In the genomic region with DNA sequence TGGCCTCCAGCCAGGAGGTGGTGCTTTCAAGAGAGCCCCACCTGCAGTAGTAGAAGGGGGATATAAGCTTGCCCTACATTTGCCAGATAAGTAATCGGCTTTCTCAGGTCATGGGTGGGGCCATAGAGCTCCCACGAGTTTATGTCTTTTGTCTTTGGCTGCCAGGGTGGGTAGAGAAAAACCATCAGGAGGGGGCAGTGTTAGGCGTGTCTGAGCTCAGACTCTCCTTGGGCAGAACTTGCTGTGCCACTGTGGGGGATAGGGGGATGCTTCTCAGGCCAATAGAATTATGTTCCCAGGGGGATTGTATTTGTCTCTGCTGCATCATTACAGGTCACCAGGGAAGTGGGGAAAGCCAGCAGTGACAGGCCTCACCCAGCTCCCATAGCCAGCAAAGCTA, we compare ENCODE assay signal across 19 cellular contexts.
"Had no signal": no experiment of that assay in that cellular context is flagged by ENCODE, and none has a peak within 500 bp of the region (broad histone marks: within the 10 kb centered on the region; RNA-seq: fewer than 3 reads in every experiment).

No MANE protein-coding gene starts in this region.

- H3K4me3 ChIP-seq: gastroesophageal sphincter, psoas muscle, sigmoid colon, upper lobe of left lung had no signal

- H3K27ac Mint-ChIP-seq: activated CD8-positive, alpha-beta memory T cell treated with anti-CD3 and anti-CD28 coated beads, Interleukin-2, amount 10 ng/mL, durations not matched to agents 7 days and 5 days; activated naive CD8-positive, alpha-beta T cell; activated T-cell treated with anti-CD3 and anti-CD28 coated beads, Interleukin-2, amount 50 U/mL, for 24 hours; brain had no signal

- H3K27ac ChIP-seq: epithelial cell of prostate, gastroesophageal sphincter, psoas muscle, sigmoid colon, upper lobe of left lung had no signal

- H3K4me3 Mint-ChIP-seq: activated CD8-positive, alpha-beta memory T cell treated with anti-CD3 and anti-CD28 coated beads, Interleukin-2, amount 10 ng/mL, durations not matched to agents 7 days and 5 days; activated naive CD8-positive, alpha-beta T cell; activated T-cell treated with anti-CD3 and anti-CD28 coated beads, Interleukin-2, amount 50 U/mL, for 24 hours; brain; central memory CD8-positive, alpha-beta T cell had no signal

- H3K27me3 ChIP-seq: gastroesophageal sphincter, sigmoid colon, upper lobe of left lung had no signal

- H3K4me1 ChIP-seq: gastroesophageal sphincter, psoas muscle, sigmoid colon, upper lobe of left lung had no signal

- H3K4me1 Mint-ChIP-seq: brain had no signal

- H3K36me3 ChIP-seq: gastroesophageal sphincter, sigmoid colon, upper lobe of left lung had no signal

- DNase-seq: activated CD4-positive, alpha-beta T cell treated with anti-CD3 and anti-CD28 coated beads, Interleukin-2, amount 50 U/mL, for 48 hours; activated CD8-positive, alpha-beta memory T cell treated with anti-CD3 and anti-CD28 coated beads, Interleukin-2, amount 10 ng/mL, durations not matched to agents 7 days and 5 days; activated gamma-delta T cell; activated T-cell treated with anti-CD3 and anti-CD28 coated beads, Interleukin-2, amount 50 U/mL, for 24 hours; amygdala; cortex of kidney; effector CD8-positive, alpha-beta T cell; kidney glomerular epithelial cell; psoas muscle; sigmoid colon; stimulated activated CD4-positive, alpha-beta T cell treated with anti-CD3 and anti-CD28 coated beads, Interleukin-12 subunit alpha, Interleukin-12 subunit beta, amount 100 ng/mL, for 4 hours; stimulated activated naive CD8-positive, alpha-beta T cell treated with anti-CD3 and anti-CD28 coated beads, Interleukin-15, Interleukin-2, amounts not matched to agents 100 U/mL and 50 U/mL, for 24 hours; upper lobe of left lung had no signal

- ATAC-seq: activated CD4-positive, CD25-positive, alpha-beta regulatory T cell treated with anti-CD3 and anti-CD28 coated beads, Interleukin-2, amount 50 U/mL, for 24 hours; activated CD8-positive, alpha-beta memory T cell treated with anti-CD3 and anti-CD28 coated beads, Interleukin-2, amount 10 ng/mL, durations not matched to agents 7 days and 5 days; gastroesophageal sphincter; psoas muscle; stimulated activated naive CD8-positive, alpha-beta T cell treated with anti-CD3 and anti-CD28 coated beads, Interleukin-15, Interleukin-2, amounts not matched to agents 100 U/mL and 50 U/mL, for 24 hours had no signal
